In genomic region chr19:1310853-1311180, GRCh38 we compare ENCODE assay signal across 14 cellular contexts. TPM values are rescaled to one million over a fixed set of nuclear protein-coding genes. Genes with fewer than 3 reads are reported as not detected.
DNase-seq lines count a peak whose midpoint lies in the region; ATAC-seq and TF ChIP-seq lines count a peak whose summit lies in the region.
"Had no signal": no experiment of that assay in that cellular context is flagged by ENCODE, and none has a peak within 500 bp of the region (broad histone marks: within the 10 kb centered on the region; RNA-seq: fewer than 3 reads in every experiment).

No MANE protein-coding gene starts in this region.

- no peak overlapping the region for H2BK15ac ChIP-seq in neuronal stem cell (ENCODE audit: low read length)

- in situ Hi-C loops in G401 (cut with HindIII; ENCODE audit: low sequenced_read_pairs): no loop called here

- H3K14ac ChIP-seq in neuronal stem cell (ENCODE audit: low read length): no peak overlapping the region

- no peak for TF ChIP-seq CTCF in WERI-Rb-1 (IDR thresholded peaks at IDR 0.05; ENCODE audit: low read depth, low read length)

- no peak overlapping the region for H4K91ac ChIP-seq in neuronal stem cell (ENCODE audit: low read depth, low read length, poor library complexity)

- H2AK5ac ChIP-seq in neuronal stem cell (ENCODE audit: low read depth, low read length): peak overlapping the region; percentile 94

- H3K4ac ChIP-seq in neuronal stem cell (ENCODE audit: low read length): no peak overlapping the region

- WGBS in neuronal stem cell (ENCODE audit: extremely low coverage in 2 of 2, insufficient read length in 2 of 2, insufficient replicate concordance in 1 of 2), 2 donors: no CpG with 5 or more reads among the region's 18 CpGs

- H4K8ac ChIP-seq in neuronal stem cell (ENCODE audit: low read depth, low read length): no peak overlapping the region

- no peak overlapping the region for H3K4me2 ChIP-seq in neuronal stem cell (ENCODE audit: insufficient read depth, low read length, poor library complexity, severe bottlenecking)
- H3K4me2 ChIP-seq: GM23338 had no signal

- H2BK5ac ChIP-seq in neuronal stem cell (ENCODE audit: low read length): peak overlapping the region; percentile 42

- no peak for ATAC-seq in GM18861 (IDR thresholded peaks at IDR 0.05; ENCODE audit: unreplicated experiment)
- ATAC-seq: GM23338, HCT116 had no signal

- peaks cover 7 to 10% of the 10 kb centered on the region in 2 donors for H3K4me1 ChIP-seq in neuronal stem cell (ENCODE audit: control insufficient read depth in 2 of 2, insufficient read depth in 1 of 2, low read depth in 1 of 2, low read length in 2 of 2)

- DNase-seq in NCI-H82 (lab: John Stamatoyannopoulos, UW): peak; percentile 53
- DNase-seq in WERI-Rb-1: peak; percentile 72
- no peak for DNase-seq in neuronal stem cell (ENCODE audit: low spot score)
- no peak for DNase-seq in G401 (ENCODE audit: low spot score)
- DNase-seq in SW 1271 (lab: John Stamatoyannopoulos, UW): no peak
- DNase-seq: Calu3; CD4-positive, alpha-beta memory T cell; COR-L47; DMS79 treated with DMSO at 0.1 percent for 48 hours; H9 had no signal

- peaks cover 2% of the 10 kb centered on the region for H3K79me1 ChIP-seq in neuronal stem cell (ENCODE audit: low read depth, low read length)

- peak overlapping the region; percentile 38 for H3K18ac ChIP-seq in neuronal stem cell (ENCODE audit: low read length)

- H3K36me3 ChIP-seq in WERI-Rb-1 (no peaks in the 10 kb centered on the region), neuronal stem cell (replicated peaks in 1 of 2; ENCODE audit: control insufficient read depth in 2 of 2, insufficient read depth in 2 of 2, low read length in 2 of 2) (no peaks in the 10 kb centered on the region)

- H3K4me3 ChIP-seq in WERI-Rb-1 (ENCODE audit: low read depth, low read length): no peak overlapping the region
- H3K4me3 ChIP-seq in neuronal stem cell (ENCODE audit: low read length in 2 of 2): no peak overlapping the region
- H3K4me3 ChIP-seq: GM23338 had no signal

- H3K27me3 ChIP-seq in WERI-Rb-1 (ENCODE audit: insufficient read depth, low read depth, severe bottlenecking): no peaks in the 10 kb centered on the region
- peaks cover 0 to 21% (median under 1%) of the 10 kb centered on the region in 3 experiments for H3K27me3 ChIP-seq in neuronal stem cell (ENCODE audit: control insufficient read depth in 3 of 3, insufficient read depth in 3 of 3, low read depth in 1 of 3, low read length in 3 of 3)

- no peak overlapping the region for H2AFZ ChIP-seq in neuronal stem cell (ENCODE audit: low read length)
- H2AFZ ChIP-seq: GM23338 had no signal

- H3K27ac ChIP-seq in WERI-Rb-1 (peak overlapping the region; percentile 56), neuronal stem cell (replicated peaks; ENCODE audit: low read length) (no peak overlapping the region)

- H2BK120ac ChIP-seq in neuronal stem cell (ENCODE audit: low read depth, low read length): peak overlapping the region; percentile 83

- H2BK12ac ChIP-seq in neuronal stem cell (ENCODE audit: low read length): no peak overlapping the region

- no peak overlapping the region for H3K9ac ChIP-seq in neuronal stem cell (ENCODE audit: low read depth, low read length, poor library complexity)

- H3K9me3 ChIP-seq in WERI-Rb-1 (ENCODE audit: severe bottlenecking) (no peaks in the 10 kb centered on the region), neuronal stem cell (replicated peaks in 1 of 2; ENCODE audit: control insufficient read depth in 2 of 2, insufficient read depth in 1 of 2, low read depth in 1 of 2, low read length in 2 of 2) (no peaks in the 10 kb centered on the region)

- H3K23ac ChIP-seq in neuronal stem cell (ENCODE audit: low read depth, low read length, poor library complexity): no peak overlapping the region

RNA-seq across cellular contexts. Expression of gene EFNA2, which starts 25.1 kb away (rescaled TPM):
- polyA plus RNA-seq in neuronal stem cell (2013, experiment 1 of 2): 41.4 TPM
- 40.6 TPM for polyA plus RNA-seq in neuronal stem cell (2013, experiment 2 of 2)
- 0.31 and 1.3 TPM in 2 replicates for total RNA-seq in G401 (2014; rRNA removed; shearing (Covaris generic))
- total RNA-seq: CD4-positive, alpha-beta memory T cell had no signal
- polyA plus RNA-seq: BJ; CD4-positive, alpha-beta memory T cell had no signal

RNA-seq across cellular contexts. Expression of gene FAM174C, which starts 35.5 kb away (rescaled TPM):
- polyA plus RNA-seq in neuronal stem cell (2013, experiment 1 of 2): 23.8 TPM
- 24.1 TPM for polyA plus RNA-seq in neuronal stem cell (2013, experiment 2 of 2)
- 37.9 and 45.0 TPM in 2 replicates for total RNA-seq in G401 (2014; rRNA removed; shearing (Covaris generic))

RNA-seq across cellular contexts. Expression of gene CIRBP, which starts 41.7 kb away (rescaled TPM):
- 218 TPM for polyA plus RNA-seq in neuronal stem cell (2013, experiment 1 of 2)
- polyA plus RNA-seq in neuronal stem cell (2013, experiment 2 of 2): 217 TPM
- 196 and 215 TPM in 2 replicates for total RNA-seq in G401 (2014; rRNA removed; shearing (Covaris generic))

Comparison
In these comparisons a context has a peak if more than half of its experiments do, and no peak if none do; other contexts are left out.
1. DNase-seq: peak in NCI-H82 (single experiment) and WERI-Rb-1 (single experiment); none in neuronal stem cell (single experiment), G401 (single experiment) and SW 1271 (0 of 2).